In the genomic region with DNA sequence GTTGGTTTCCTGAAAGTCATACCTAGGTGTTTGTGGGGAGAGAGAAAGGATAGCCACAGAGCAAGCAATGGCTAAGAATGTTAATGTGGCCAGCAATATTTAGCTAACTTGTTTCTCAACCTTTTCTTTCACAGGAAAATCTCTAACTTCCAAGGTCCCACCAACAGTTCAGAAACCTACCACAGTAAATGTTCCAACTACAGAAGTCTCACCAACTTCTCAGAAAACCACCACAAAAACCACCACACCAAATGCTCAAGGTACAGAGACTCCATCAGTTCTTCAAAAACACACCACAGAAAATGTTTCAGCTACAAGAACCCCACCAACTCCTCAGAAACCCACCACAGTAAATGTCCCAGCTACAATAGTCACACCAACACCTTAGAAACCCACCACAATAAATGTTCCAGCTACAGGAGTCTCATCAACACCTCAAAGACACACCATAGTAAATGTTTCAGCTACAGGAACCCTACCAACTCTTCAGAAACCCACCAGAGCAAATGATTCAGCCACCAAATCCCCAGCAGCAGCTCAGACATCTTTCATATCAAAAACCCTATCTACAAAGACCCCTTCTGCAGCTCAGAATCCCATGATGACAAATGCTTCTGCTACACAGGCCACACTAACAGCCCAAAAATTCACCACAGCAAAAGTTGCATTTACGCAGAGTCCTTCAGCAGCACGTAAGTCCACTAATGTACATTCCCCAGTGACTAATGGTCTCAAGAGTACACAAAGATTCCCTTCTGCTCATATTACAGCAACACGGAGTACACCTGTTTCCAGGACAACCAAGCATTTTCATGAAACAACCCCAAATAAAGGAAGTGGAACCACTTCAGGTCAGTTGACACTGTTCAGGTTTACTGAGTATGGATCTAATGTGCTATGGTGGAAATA, we compare ENCODE assay signal across 8 cellular contexts. TPM values are rescaled to one million over a fixed set of nuclear protein-coding genes. Genes with fewer than 3 reads are reported as not detected.
DNase-seq lines count a peak whose midpoint lies in the region; ATAC-seq and TF ChIP-seq lines count a peak whose summit lies in the region.

No MANE protein-coding gene starts in this region.

- no peaks in the 10 kb centered on the region for H3K4me1 ChIP-seq in left ventricle myocardium inferior

- H3K4me3 Mint-ChIP-seq in osteocyte (ENCODE audit: unreplicated experiment): no peak overlapping the region

- no peaks in the 10 kb centered on the region for H3K36me3 Mint-ChIP-seq in osteocyte (ENCODE audit: unreplicated experiment)

- DNase-seq in left ventricle myocardium inferior (no peak), Right ventricle myocardium superior (no peak), OCI-M1 (lab: John Stamatoyannopoulos, UW) (peak; percentile 26), erythroblast (lab: John Stamatoyannopoulos, UW) (no peak), substantia nigra (lab: John Stamatoyannopoulos, UW) (no peak), osteocyte (ENCODE audit: extremely low spot score, unreplicated experiment) (no peak), globus pallidus (ENCODE audit: low spot score) (no peak)

- peaks cover 13% of the 10 kb centered on the region for H3K9me3 Mint-ChIP-seq in osteocyte (ENCODE audit: unreplicated experiment)

- H3K27ac ChIP-seq in left ventricle myocardium inferior (replicated peaks): peak overlapping the region; percentile 17
- H3K27ac ChIP-seq in substantia nigra (ENCODE audit: low read depth, low read length, poor library complexity, severe bottlenecking): peak overlapping the region; percentile 5

- no peaks in the 10 kb centered on the region for H3K4me1 Mint-ChIP-seq in osteocyte (ENCODE audit: unreplicated experiment)

- H3K36me3 ChIP-seq in left ventricle myocardium inferior: peaks cover 91% of the 10 kb centered on the region

- H3K27me3 ChIP-seq in left ventricle myocardium inferior (ENCODE audit: low read depth): no peaks in the 10 kb centered on the region

- ATAC-seq in Right ventricle myocardium superior (ENCODE audit: poor library complexity) (no peak), HG02973 (IDR thresholded peaks at IDR 0.05; ENCODE audit: unreplicated experiment) (peak; percentile 63)

- peaks cover 10% of the 10 kb centered on the region for H3K27me3 Mint-ChIP-seq in osteocyte (ENCODE audit: unreplicated experiment)

- no peak overlapping the region for H3K4me3 ChIP-seq in left ventricle myocardium inferior

- intact Hi-C loops in left ventricle myocardium inferior (cut with micrococcal nuclease) (no loop called here), Right ventricle myocardium superior (cut with DNase I) (no loop called here)

- peak; percentile 21 for TF ChIP-seq POLR2A in erythroblast (IDR thresholded peaks at IDR 0.05; ENCODE audit: low read length)

- H3K27ac Mint-ChIP-seq in osteocyte (ENCODE audit: unreplicated experiment): no peak overlapping the region

- H3K9me3 ChIP-seq in left ventricle myocardium inferior (replicated peaks): peaks cover 7% of the 10 kb centered on the region

- TF ChIP-seq CTCF in left ventricle myocardium inferior (IDR thresholded peaks at IDR 0.05; ENCODE audit: borderline replicate concordance): no peak
- no peak for TF ChIP-seq CTCF in osteocyte (IDR thresholded peaks at IDR 0.05)

RNA-seq across cellular contexts. Expression of gene CD55, which starts 15.3 kb away (rescaled TPM):
- total RNA-seq in left ventricle myocardium inferior: 60.4 TPM
- total RNA-seq in Right ventricle myocardium superior: 73.6 TPM
- 2.7 and 3.3 TPM in 2 replicates for total RNA-seq in osteocyte

Comparison
In these comparisons a context has a peak if more than half of its experiments do, and no peak if none do; other contexts are left out.
1. RNA of gene CD55, which starts 15.3 kb away (total RNA-seq): 73.6 TPM in Right ventricle myocardium superior (single experiment) and 60.4 TPM in left ventricle myocardium inferior (single experiment); 2.7 to 3.3 TPM in osteocyte; every median in the first group is over 10 times any median in the second.